In genomic region chr3:193207290-193207689, GRCh38 we compare ENCODE assay signal across 1 cellular context.
TF ChIP-seq lines count a peak whose summit lies in the region.

No MANE protein-coding gene starts in this region.

TF ChIP-seq in HepG2, 621 proteins besides CTCF, POLR2A, EP300 and RAD21:
- TF ChIP-seq TRAFD1 (CRISPR knock-in tag; IDR thresholded peaks at IDR 0.05; ENCODE audit: borderline replicate concordance): no peak
- no peak for TF ChIP-seq ESRRA (CRISPR knock-in tag; IDR thresholded peaks at IDR 0.05; ENCODE audit: low read depth)
- no peak for TF ChIP-seq CHD4 (IDR thresholded peaks at IDR 0.05; ENCODE audit: borderline replicate concordance, low read length)
- no peak for TF ChIP-seq TRIM24 (CRISPR knock-in tag; IDR thresholded peaks at IDR 0.05)
- no peak for TF ChIP-seq WIZ (CRISPR knock-in tag; IDR thresholded peaks at IDR 0.05)
- TF ChIP-seq POLR2AphosphoS2 (IDR thresholded peaks at IDR 0.05; ENCODE audit: low read depth, low read length): no peak
- no peak for TF ChIP-seq BRD4 (CRISPR knock-in tag; IDR thresholded peaks at IDR 0.05)
- no peak for TF ChIP-seq HOXA5 (CRISPR knock-in tag; IDR thresholded peaks at IDR 0.05)
- TF ChIP-seq ARID4A (CRISPR knock-in tag; IDR thresholded peaks at IDR 0.05; ENCODE audit: borderline replicate concordance): no peak
- no peak for TF ChIP-seq ZNF431 (CRISPR knock-in tag; IDR thresholded peaks at IDR 0.05; ENCODE audit: borderline replicate concordance, low read depth)
- no peak for TF ChIP-seq ZBTB42 (CRISPR knock-in tag; IDR thresholded peaks at IDR 0.05)
- TF ChIP-seq ZNF180 (CRISPR knock-in tag; IDR thresholded peaks at IDR 0.05; ENCODE audit: borderline replicate concordance, low read depth): no peak
- TF ChIP-seq SRF (IDR thresholded peaks at IDR 0.05; ENCODE audit: low read depth, low read length): no peak
- TF ChIP-seq ZBTB38 (CRISPR knock-in tag; IDR thresholded peaks at IDR 0.05): no peak
- no peak for TF ChIP-seq SIN3A (IDR thresholded peaks at IDR 0.05; ENCODE audit: borderline replicate concordance, low read depth, low read length)
- no peak for TF ChIP-seq ZBTB40 (IDR thresholded peaks at IDR 0.05)
- no peak for TF ChIP-seq ZBTB40 (CRISPR knock-in tag; IDR thresholded peaks at IDR 0.05)
